In the genomic region with DNA sequence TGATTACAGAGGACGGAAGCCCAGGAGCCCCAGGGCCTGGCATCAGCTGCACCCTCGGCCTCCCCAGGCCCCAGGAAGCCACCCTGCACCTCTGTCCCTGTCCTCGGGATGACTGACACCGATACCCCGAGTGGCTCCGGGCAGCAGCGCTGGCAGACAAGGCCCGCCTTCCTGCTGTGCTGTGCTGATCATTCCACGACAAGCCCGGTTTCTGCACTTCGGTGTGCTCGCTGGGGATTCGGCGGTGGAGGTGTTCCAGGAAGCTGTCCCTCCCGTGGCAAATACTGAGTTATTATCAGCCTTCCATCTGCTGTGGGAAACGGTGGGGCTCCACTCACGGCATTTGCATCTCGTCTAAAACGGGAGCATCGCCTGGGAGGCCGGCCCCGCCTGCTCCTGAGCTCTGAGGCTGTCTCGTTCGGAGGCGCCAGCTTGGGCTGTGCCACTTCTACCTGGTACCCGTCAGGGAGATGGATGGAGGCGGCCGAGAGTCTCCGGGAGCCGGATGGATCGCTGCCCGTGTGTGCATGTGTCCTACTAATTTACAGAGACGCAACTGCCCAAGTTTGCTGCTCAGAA, we compare ENCODE assay signal across 22 cellular contexts.
DNase-seq lines count a peak whose midpoint lies in the region; ATAC-seq and TF ChIP-seq lines count a peak whose summit lies in the region.
"Had no signal": no experiment of that assay in that cellular context is flagged by ENCODE, and none has a peak within 500 bp of the region (broad histone marks: within the 10 kb centered on the region; RNA-seq: fewer than 3 reads in every experiment).

No MANE protein-coding gene starts in this region.

- no peaks in the 10 kb centered on the region for H3K27me3 ChIP-seq in right cardiac atrium (ENCODE audit: control insufficient read depth, insufficient read depth)
- H3K27me3 ChIP-seq in upper lobe of right lung, result peaks cover 30% of the 10 kb centered on the region
- H3K27me3 ChIP-seq: foreskin keratinocyte, upper lobe of left lung had no signal

- no peak overlapping the region for H3K4me3 ChIP-seq in right cardiac atrium (ENCODE audit: low read length)
- no peak overlapping the region for H3K4me3 ChIP-seq in upper lobe of right lung
- H3K4me3 ChIP-seq: cardiac muscle cell, GM12878, GM23248, skin epidermis, upper lobe of left lung had no signal

- ATAC-seq in Right ventricle myocardium inferior (no peak), right cardiac atrium (no peak), upper lobe of right lung (no peak), HG03354 (IDR thresholded peaks at IDR 0.05; ENCODE audit: poor library complexity, severe bottlenecking, unreplicated experiment) (no peak)
- ATAC-seq: foreskin keratinocyte; GM12878; naive thymus-derived CD4-positive, alpha-beta T cell had no signal

- TF ChIP-seq CTCF in upper lobe of right lung (IDR thresholded peaks at IDR 0.05), result no peak

- H3K27ac ChIP-seq in right cardiac atrium (ENCODE audit: low read length) (no peak overlapping the region), upper lobe of right lung (no peak overlapping the region)
- H3K27ac ChIP-seq: cardiac muscle cell, foreskin keratinocyte, GM23248, parathyroid adenoma, skin epidermis, upper lobe of left lung had no signal

- intact Hi-C loops in Right ventricle myocardium inferior (cut with DNase I) (no loop called here), right cardiac atrium (cut with DNase I) (no loop called here), upper lobe of right lung (cut with DNase I) (no loop called here)

- DNase-seq in Right ventricle myocardium inferior (ENCODE audit: missing footprints) (peak; percentile 60), right cardiac atrium (no peak), cerebellum (ENCODE audit: low spot score) (peak; percentile 50), middle frontal gyrus (ENCODE audit: extremely low spot score, low spot score) (peak; percentile 4), upper lobe of right lung (peak; percentile 54), NCI-H187 treated with DMSO at 0.1 percent for 48 hours (lab: John Stamatoyannopoulos, UW) (no peak)
- DNase-seq in activated CD4-positive, alpha-beta T cell treated with anti-CD3 and anti-CD28 coated beads, Interleukin-2, amount 50 U/mL, for 4 hours, result no peak
- DNase-seq: activated naive CD4-positive, alpha-beta T cell treated with anti-CD3 and anti-CD28 coated beads for 36 hours; CD4-positive, alpha-beta memory T cell; DMS153; foreskin keratinocyte; GM23248; hippocampal formation; naive thymus-derived CD4-positive, alpha-beta T cell; NCI-H1417 treated with DMSO at 0.1 percent for 48 hours; stimulated activated CD4-positive, alpha-beta T cell treated with anti-CD3 and anti-CD28 coated beads, Interleukin-2, amount 100 ng/mL, for 48 hours had no signal

- no peaks in the 10 kb centered on the region for H3K36me3 ChIP-seq in upper lobe of right lung
- H3K36me3 ChIP-seq: cardiac muscle cell, upper lobe of left lung had no signal

- H3K9me3 ChIP-seq in right cardiac atrium (ENCODE audit: control insufficient read depth, low read length) (no peaks in the 10 kb centered on the region), upper lobe of right lung (no peaks in the 10 kb centered on the region)

- H3K4me1 ChIP-seq in right cardiac atrium (ENCODE audit: control insufficient read depth, insufficient read depth, low read length), result no peaks in the 10 kb centered on the region
- no peaks in the 10 kb centered on the region for H3K4me1 ChIP-seq in upper lobe of right lung
- H3K4me1 ChIP-seq: foreskin keratinocyte, parathyroid adenoma, upper lobe of left lung had no signal

- WGBS in right cardiac atrium, result 69% methylated on average over 33 of the region's 33 CpGs

Comparison
In these comparisons a context has a peak if more than half of its experiments do, and no peak if none do; other contexts are left out.
1. DNase-seq: peak in Right ventricle myocardium inferior (single experiment), cerebellum (single experiment), middle frontal gyrus (single experiment) and upper lobe of right lung (single experiment); none in right cardiac atrium (0 of 3), NCI-H187 treated with DMSO at 0.1 percent for 48 hours (single experiment) and activated CD4-positive, alpha-beta T cell treated with anti-CD3 and anti-CD28 coated beads, Interleukin-2, amount 50 U/mL, for 4 hours (0 of 2).